ENCODE assay signal across 14 cellular contexts in the genomic region with DNA sequence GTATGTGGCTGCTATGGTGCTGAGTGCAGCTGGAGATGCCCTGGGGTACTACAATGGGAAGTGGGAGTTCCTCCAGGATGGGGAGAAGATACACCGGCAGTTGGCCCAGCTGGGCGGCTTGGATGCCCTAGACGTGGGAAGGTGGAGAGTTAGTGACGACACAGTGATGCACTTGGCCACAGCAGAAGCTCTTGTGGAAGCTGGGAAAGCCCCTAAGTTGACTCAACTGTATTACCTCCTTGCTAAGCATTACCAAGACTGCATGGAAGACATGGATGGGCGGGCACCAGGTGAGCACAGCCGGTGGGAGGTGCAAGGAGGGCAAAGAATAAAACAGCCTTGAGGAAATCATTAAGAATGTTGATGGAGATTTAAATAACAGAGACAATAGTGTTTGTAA. TPM values are rescaled to one million over a fixed set of nuclear protein-coding genes. Genes with fewer than 3 reads are reported as not detected.
DNase-seq lines count a peak whose midpoint lies in the region; ATAC-seq and TF ChIP-seq lines count a peak whose summit lies in the region.
"Had no signal": no experiment of that assay in that cellular context is flagged by ENCODE, and none has a peak within 500 bp of the region (broad histone marks: within the 10 kb centered on the region; RNA-seq: fewer than 3 reads in every experiment).

No MANE protein-coding gene starts in this region.

- peaks cover 1 to 5% of the 10 kb centered on the region in 2 donors for H3K27me3 Mint-ChIP-seq in CD4-positive, alpha-beta memory T cell
- H3K27me3 Mint-ChIP-seq in nephron progenitor cell (ENCODE audit: low read depth, poor library complexity) = peaks cover 26% of the 10 kb centered on the region

- H3K4me2 ChIP-seq in hepatocyte = no peak overlapping the region

- no peaks in the 10 kb centered on the region for H3K36me3 ChIP-seq in CD4-positive, alpha-beta memory T cell (ENCODE audit: insufficient read depth, low read length)
- no peaks in the 10 kb centered on the region for H3K36me3 ChIP-seq in hepatocyte (replicated peaks; ENCODE audit: insufficient read depth, low read depth)
- H3K36me3 ChIP-seq: ascending aorta, neutrophil had no signal

- H3K36me3 Mint-ChIP-seq in CD4-positive, alpha-beta memory T cell = peaks cover 0 to 2% of the 10 kb centered on the region in 2 donors
- H3K36me3 Mint-ChIP-seq in nephron progenitor cell (ENCODE audit: low read depth) = no peaks in the 10 kb centered on the region

- intact Hi-C loops in CD4-positive, alpha-beta memory T cell (cut with micrococcal nuclease) = no loop called here

- H3K27ac Mint-ChIP-seq in CD4-positive, alpha-beta memory T cell = peak overlapping the region in 4 of 7 donors; percentile 1 to 60 (median 54)
- H3K27ac Mint-ChIP-seq in nephron progenitor cell = no peak overlapping the region

- no peak for TF ChIP-seq CTCF in epithelial cell of esophagus (IDR thresholded peaks at IDR 0.05; ENCODE audit: insufficient read depth, low read depth, low read length, missing control alignments)
- TF ChIP-seq CTCF in nephron progenitor cell (IDR thresholded peaks at IDR 0.05) = no peak
- no peak for TF ChIP-seq CTCF in hepatocyte (IDR thresholded peaks at IDR 0.05; ENCODE audit: poor library complexity)

- POLR2A ChIA-PET in CD4-positive, alpha-beta memory T cell (lab: Charles Lee; ENCODE audit: partially characterized antibody) = interaction anchor here (0.8 kb wide), 1 partner anchor 23 kb away, joined by 3 read pairs; no protein-coding TSS in a partner anchor

- no peaks in the 10 kb centered on the region for H3K27me3 ChIP-seq in CD4-positive, alpha-beta memory T cell (ENCODE audit: insufficient read depth, low read length)
- no peaks in the 10 kb centered on the region for H3K27me3 ChIP-seq in hepatocyte
- H3K27me3 ChIP-seq: ascending aorta, upper lobe of left lung had no signal

- ATAC-seq in GM18870 (IDR thresholded peaks at IDR 0.05; ENCODE audit: unreplicated experiment) (peak; percentile 42), HG03439 (IDR thresholded peaks at IDR 0.05; ENCODE audit: unreplicated experiment) (peak; percentile 45)

- WGBS in hepatocyte (ENCODE audit: low lambda C conversion rate, missing lambda C conversion rate) = 96% methylated on average over 6 of the region's 6 CpGs

- no peaks in the 10 kb centered on the region for H3K9me2 ChIP-seq in hepatocyte (replicated peaks; ENCODE audit: insufficient read depth)

- peak overlapping the region in 1 of 8 donors; percentile 11 for H3K4me3 Mint-ChIP-seq in CD4-positive, alpha-beta memory T cell
- no peak overlapping the region for H3K4me3 Mint-ChIP-seq in nephron progenitor cell

- H3K4me1 ChIP-seq in CD4-positive, alpha-beta memory T cell (ENCODE audit: insufficient read depth, low read length) = peaks cover 6% of the 10 kb centered on the region
- peaks cover 5% of the 10 kb centered on the region for H3K4me1 ChIP-seq in hepatocyte (ENCODE audit: insufficient read depth)

- H3K79me2 ChIP-seq in hepatocyte = no peaks in the 10 kb centered on the region

- CTCF ChIA-PET in CD4-positive, alpha-beta memory T cell (lab: Charles Lee; ENCODE audit: partially characterized antibody) = no interaction called here

- H4K20me1 ChIP-seq in hepatocyte (ENCODE audit: insufficient read depth, poor library complexity, severe bottlenecking) = no peaks in the 10 kb centered on the region

- H3K27ac ChIP-seq in CD4-positive, alpha-beta memory T cell (ENCODE audit: low read depth, low read length) = no peak overlapping the region
- H3K27ac ChIP-seq in hepatocyte = no peak overlapping the region
- H3K27ac ChIP-seq: ascending aorta, neutrophil, upper lobe of left lung, VCaP had no signal

- DNase-seq in CD4-positive, alpha-beta memory T cell = peak in 2 of 5 donors; percentile 6 to 63
- DNase-seq in epithelial cell of esophagus (ENCODE audit: low read depth) (peak; percentile 50), NCI-H2227 (lab: John Stamatoyannopoulos, UW; ENCODE audit: unreplicated experiment) (no peak), nephron progenitor cell (no peak), hepatocyte (ENCODE audit: low spot score) (no peak), mucosa of gallbladder (ENCODE audit: low spot score) (no peak)
- DNase-seq: COR-L47, immature natural killer cell, upper lobe of left lung had no signal

- no peak overlapping the region for H2AFZ ChIP-seq in hepatocyte

- H3K9me3 Mint-ChIP-seq in CD4-positive, alpha-beta memory T cell = no peaks in the 10 kb centered on the region
- H3K9me3 Mint-ChIP-seq in nephron progenitor cell = no peaks in the 10 kb centered on the region

- no peaks in the 10 kb centered on the region for H3K9me3 ChIP-seq in CD4-positive, alpha-beta memory T cell (ENCODE audit: control insufficient read depth in 1 of 2, low read length in 2 of 2)
- H3K9me3 ChIP-seq in hepatocyte (ENCODE audit: low read depth) = no peaks in the 10 kb centered on the region
- H3K9me3 ChIP-seq: ascending aorta, neutrophil, upper lobe of left lung had no signal

- no peak overlapping the region for H3K4me3 ChIP-seq in CD4-positive, alpha-beta memory T cell (ENCODE audit: low read length in 2 of 2)
- H3K4me3 ChIP-seq in epithelial cell of esophagus (ENCODE audit: low read length) (no peak overlapping the region), hepatocyte (no peak overlapping the region)
- H3K4me3 ChIP-seq: ascending aorta, upper lobe of left lung had no signal

- peaks cover 6 to 22% (median 11%) of the 10 kb centered on the region in 4 donors for H3K4me1 Mint-ChIP-seq in CD4-positive, alpha-beta memory T cell
- H3K4me1 Mint-ChIP-seq in nephron progenitor cell = peaks cover 27% of the 10 kb centered on the region

RNA-seq across cellular contexts. Expression of a gene that starts 2.9 kb away (rescaled TPM):
- total RNA-seq in CD4-positive, alpha-beta memory T cell = 1 to 10 TPM; 1.2 to 1.4 TPM
- 1 to 10 TPM; 2.1 to 3.4 TPM for polyA plus RNA-seq in CD4-positive, alpha-beta memory T cell
- total RNA-seq in hepatocyte = 1.7 and 1.8 TPM in 2 replicates
- 0.56 and 1.5 TPM in 2 replicates for polyA plus RNA-seq in hepatocyte
- 9.5 TPM for total RNA-seq in mucosa of gallbladder

RNA-seq across cellular contexts. Expression of a gene that starts 15.5 kb away (rescaled TPM):
- total RNA-seq in CD4-positive, alpha-beta memory T cell = not detected
- polyA plus RNA-seq in CD4-positive, alpha-beta memory T cell = not detected
- total RNA-seq in hepatocyte (2.6 TPM in 2 replicates), mucosa of gallbladder (1.6 TPM)
- 2.9 and 3.3 TPM in 2 replicates for polyA plus RNA-seq in hepatocyte
- polyA plus RNA-seq: immature natural killer cell had no signal

RNA-seq across cellular contexts. Expression of a gene that starts 22.8 kb away (rescaled TPM):
- under 1 TPM; 0.42 to 0.44 TPM for total RNA-seq in CD4-positive, alpha-beta memory T cell
- 1 to 10 TPM in 1 of 2 donors, not detected in 1; 1.6 TPM for polyA plus RNA-seq in CD4-positive, alpha-beta memory T cell
- total RNA-seq in hepatocyte (0.07 and 0.24 TPM in 2 replicates), mucosa of gallbladder (0.46 TPM)
- polyA plus RNA-seq in hepatocyte = not detected in 2 replicates
- polyA plus RNA-seq: immature natural killer cell had no signal
